29 cellular contexts compared by ENCODE assay signal in genomic region chr6:141641406-141641805, GRCh38.
DNase-seq lines count a peak whose midpoint lies in the region; ATAC-seq and TF ChIP-seq lines count a peak whose summit lies in the region.
"Had no signal": no experiment of that assay in that cellular context is flagged by ENCODE, and none has a peak within 500 bp of the region (broad histone marks: within the 10 kb centered on the region; RNA-seq: fewer than 3 reads in every experiment).

No MANE protein-coding gene starts in this region.

- H3K9ac ChIP-seq in SK-N-SH = no peak overlapping the region
- H3K9ac ChIP-seq in PC-3 (ENCODE audit: low read length) = no peak overlapping the region
- H3K9ac ChIP-seq: parathyroid adenoma had no signal

- H3K4me2 ChIP-seq in SK-N-SH = no peak overlapping the region
- H3K4me2 ChIP-seq in PC-3 (ENCODE audit: low read length) = no peak overlapping the region

- TF ChIP-seq CTCF in SK-N-SH (IDR thresholded peaks at IDR 0.05) = peak; percentile 51
- TF ChIP-seq CTCF in PC-3 (conservative IDR thresholded peaks at IDR 0.05; ENCODE audit: low read depth, low read length) = peak; percentile 39; the same call in 1 of the 2 replicates
- TF ChIP-seq CTCF in fibroblast of the aortic adventitia (IDR thresholded peaks at IDR 0.05; ENCODE audit: insufficient read depth, low read length) = peak; percentile 12
- TF ChIP-seq CTCF in foreskin fibroblast (IDR thresholded peaks at IDR 0.05; ENCODE audit: low read depth, low read length) = no peak
- TF ChIP-seq CTCF in sigmoid colon (IDR thresholded peaks at IDR 0.05) = no peak

- H3K79me2 ChIP-seq in SK-N-SH (ENCODE audit: insufficient read depth) = no peaks in the 10 kb centered on the region
- no peaks in the 10 kb centered on the region for H3K79me2 ChIP-seq in PC-3 (ENCODE audit: low read length)
- H3K79me2 ChIP-seq: parathyroid adenoma had no signal

- H3K27ac ChIP-seq in SK-N-SH (ENCODE audit: low read depth in 2 of 2, low read length in 1 of 2) (no peak overlapping the region), PC-3 (ENCODE audit: low read length) (no peak overlapping the region), sigmoid colon (no peak overlapping the region)
- H3K27ac ChIP-seq: gastroesophageal sphincter, left ventricle myocardium inferior, parathyroid adenoma, right atrium auricular region, thoracic aorta had no signal

- CTCF ChIA-PET in SK-N-SH (lab: Yijun Ruan, JAX) = no interaction called here
- CTCF ChIA-PET in PC-3 (lab: Charles Lee) = no interaction called here

- H3K9me3 ChIP-seq in SK-N-SH (no peaks in the 10 kb centered on the region), PC-3 (ENCODE audit: low read length) (no peaks in the 10 kb centered on the region), sigmoid colon (no peaks in the 10 kb centered on the region)
- H3K9me3 ChIP-seq: BE2C, gastroesophageal sphincter, left ventricle myocardium inferior, right atrium auricular region, thoracic aorta had no signal

- DNase-seq in SK-N-SH = no peak
- peak; percentile 5 for DNase-seq in PC-3
- DNase-seq in fibroblast of the aortic adventitia (ENCODE audit: low read depth) = peak; percentile 12
- DNase-seq in medulla oblongata (ENCODE audit: extremely low spot score) = no peak
- DNase-seq in foreskin fibroblast = no peak
- DNase-seq in sigmoid colon = no peak
- DNase-seq in COR-L47 (lab: John Stamatoyannopoulos, UW) = no peak
- DNase-seq: activated CD4-positive, alpha-beta memory T cell treated with anti-CD3 and anti-CD28 coated beads for 36 hours; activated CD8-positive, alpha-beta memory T cell treated with anti-CD3 and anti-CD28 coated beads, Interleukin-2, amount 50 U/mL, for 48 hours; BE2C; effector memory CD8-positive, alpha-beta T cell; H7; left ventricle myocardium inferior; midbrain; natural killer cell; NCI-H187 treated with DMSO at 0.1 percent for 48 hours; NCI-H226; NCI-H774; Right ventricle myocardium superior; stimulated activated naive CD8-positive, alpha-beta T cell treated with anti-CD3 and anti-CD28 coated beads, Interleukin-15, Interleukin-2, amounts not matched to agents 100 U/mL and 50 U/mL, for 24 hours; SW 1271; T1000 had no signal

- H3K27me3 ChIP-seq in SK-N-SH (ENCODE audit: insufficient read depth) = no peaks in the 10 kb centered on the region
- no peaks in the 10 kb centered on the region for H3K27me3 ChIP-seq in PC-3 (ENCODE audit: low read length)
- H3K27me3 ChIP-seq in sigmoid colon = no peaks in the 10 kb centered on the region
- H3K27me3 ChIP-seq: BE2C, gastroesophageal sphincter, right atrium auricular region had no signal

- H3F3A ChIP-seq in SK-N-SH (replicated peaks; ENCODE audit: insufficient read depth) (no peaks in the 10 kb centered on the region), PC-3 (ENCODE audit: low read length, unreplicated experiment) (no peaks in the 10 kb centered on the region)

- H3K36me3 ChIP-seq in SK-N-SH (replicated peaks in 1 of 2; ENCODE audit: control insufficient read depth in 1 of 2, insufficient read depth in 2 of 2, low read length in 1 of 2) (no peaks in the 10 kb centered on the region), PC-3 (ENCODE audit: low read depth, low read length) (no peaks in the 10 kb centered on the region), sigmoid colon (no peaks in the 10 kb centered on the region)
- H3K36me3 ChIP-seq: BE2C, gastroesophageal sphincter, left ventricle myocardium inferior, right atrium auricular region, thoracic aorta had no signal

- H3K4me1 ChIP-seq in SK-N-SH (ENCODE audit: control insufficient read depth in 1 of 2, insufficient read depth in 2 of 2, low read depth in 1 of 2, low read length in 1 of 2) (peaks cover 0 to 11% of the 10 kb centered on the region in 2 experiments; a peak in 1 of 4 replicates), PC-3 (ENCODE audit: insufficient read depth, low read length) (no peaks in the 10 kb centered on the region), sigmoid colon (no peaks in the 10 kb centered on the region)
- H3K4me1 ChIP-seq: BE2C, gastroesophageal sphincter, left ventricle myocardium inferior, parathyroid adenoma, right atrium auricular region had no signal

- ATAC-seq in SK-N-SH treated with all-trans-retinoic acid at 6 μM for 48 hours = no peak
- no peak for ATAC-seq in PC-3
- ATAC-seq: activated CD4-positive, CD25-positive, alpha-beta regulatory T cell treated with anti-CD3 and anti-CD28 coated beads, Interleukin-2, amount 50 U/mL, for 24 hours; effector memory CD8-positive, alpha-beta T cell; esophagus mucosa; gastroesophageal sphincter; natural killer cell; stimulated activated naive CD8-positive, alpha-beta T cell treated with anti-CD3 and anti-CD28 coated beads, Interleukin-15, Interleukin-2, amounts not matched to agents 100 U/mL and 50 U/mL, for 24 hours had no signal

- no peak for TF ChIP-seq POLR2A in sigmoid colon (IDR thresholded peaks at IDR 0.05)

- TF ChIP-seq EP300 in SK-N-SH (IDR thresholded peaks at IDR 0.05; ENCODE audit: borderline replicate concordance in 1 of 2, low read depth in 1 of 2, low read length in 1 of 2) (no peak), sigmoid colon (IDR thresholded peaks at IDR 0.05) (no peak)

- WGBS in SK-N-SH (ENCODE audit: low lambda C conversion rate) = 8% methylated on average over 1 of the region's 1 CpG
- 39 to 57% methylated on average over 1 of the region's 1 CpG for WGBS in sigmoid colon, 2 donors

- no peaks in the 10 kb centered on the region for H4K20me1 ChIP-seq in SK-N-SH (ENCODE audit: insufficient read depth)
- no peaks in the 10 kb centered on the region for H4K20me1 ChIP-seq in PC-3 (ENCODE audit: low read length)

- H3K9me2 ChIP-seq in SK-N-SH = no peaks in the 10 kb centered on the region; the same call in 1 of the 2 replicates
- no peaks in the 10 kb centered on the region for H3K9me2 ChIP-seq in PC-3 (replicated peaks; ENCODE audit: low read length)

- POLR2A ChIA-PET in SK-N-SH (lab: Yijun Ruan, JAX) (no interaction called here), PC-3 (lab: Charles Lee; ENCODE audit: unreplicated experiment) (no interaction called here)

- no peak overlapping the region for H2AFZ ChIP-seq in SK-N-SH (ENCODE audit: low read depth)
- H2AFZ ChIP-seq in PC-3 (ENCODE audit: low read length) = no peak overlapping the region
- H2AFZ ChIP-seq: parathyroid adenoma had no signal

- H3K4me3 ChIP-seq in SK-N-SH (ENCODE audit: low read depth in 2 of 2, low read length in 1 of 2) (no peak overlapping the region), PC-3 (ENCODE audit: low read length) (no peak overlapping the region), fibroblast of the aortic adventitia (ENCODE audit: low read depth, low read length) (no peak overlapping the region), foreskin fibroblast (ENCODE audit: low read depth in 1 of 2, low read length in 2 of 2) (no peak overlapping the region), sigmoid colon (no peak overlapping the region)
- H3K4me3 ChIP-seq: gastroesophageal sphincter, left ventricle myocardium inferior, right atrium auricular region, thoracic aorta had no signal

- TF ChIP-seq RAD21 in SK-N-SH (IDR thresholded peaks at IDR 0.05; ENCODE audit: low read length) = no peak

- intact Hi-C loops in PC-3 (cut with micrococcal nuclease) = loop anchor here (1.0 kb wide), 1 partner anchor 35 kb away; no protein-coding TSS in a partner anchor
- intact Hi-C loops in sigmoid colon (cut with DNase I) = no loop called here

- no TSS peak for BruUV-seq in PC-3 (replicated peaks; lab: Mats Ljungman, UMichigan)

TF ChIP-seq in SK-N-SH, 30 proteins besides CTCF, POLR2A, EP300 and RAD21 (continues in another document):
- no peak for TF ChIP-seq TEAD4 (IDR thresholded peaks at IDR 0.05; ENCODE audit: borderline replicate concordance, insufficient read depth)
- no peak for TF ChIP-seq MAX (IDR thresholded peaks at IDR 0.05; ENCODE audit: low read depth)
- TF ChIP-seq TAF1 (IDR thresholded peaks at IDR 0.05; ENCODE audit: borderline replicate concordance, low read depth, low read length) = no peak
- TF ChIP-seq TCF12 (IDR thresholded peaks at IDR 0.05) = no peak
- TF ChIP-seq RCOR1 (IDR thresholded peaks at IDR 0.05; ENCODE audit: low read length) = no peak
- TF ChIP-seq NRF1 (IDR thresholded peaks at IDR 0.05; ENCODE audit: low read depth, low read length) = no peak
- no peak for TF ChIP-seq GATA2 (CRISPR knock-in tag; IDR thresholded peaks at IDR 0.05)
- no peak for TF ChIP-seq YY1 (IDR thresholded peaks at IDR 0.05; ENCODE audit: low read depth)

TF ChIP-seq in SK-N-SH treated with all-trans-retinoic acid at 6 μM for 48 hours, 23 proteins besides CTCF, POLR2A, EP300 and RAD21 (continues in another document):
- TF ChIP-seq ZC3H10 (CRISPR knock-in tag; IDR thresholded peaks at IDR 0.05) (no peak), PPARA (CRISPR knock-in tag; IDR thresholded peaks at IDR 0.05; ENCODE audit: borderline replicate concordance) (no peak), ZNF565 (CRISPR knock-in tag; conservative IDR thresholded peaks at IDR 0.05; ENCODE audit: low read depth) (no peak), GLIS3 (CRISPR knock-in tag; IDR thresholded peaks at IDR 0.05) (no peak), ZNF70 (CRISPR knock-in tag; IDR thresholded peaks at IDR 0.05) (no peak), OSR1 (CRISPR knock-in tag; IDR thresholded peaks at IDR 0.05) (no peak), ISL1 (CRISPR knock-in tag; IDR thresholded peaks at IDR 0.05) (no peak), TSHZ2 (CRISPR knock-in tag; IDR thresholded peaks at IDR 0.05) (no peak)

Comparison
In these comparisons a context has a peak if more than half of its experiments do, and no peak if none do; other contexts are left out.
1. DNase-seq: peak in PC-3 (single experiment) and fibroblast of the aortic adventitia (single experiment); none in SK-N-SH (single experiment), medulla oblongata (single experiment), foreskin fibroblast (0 of 2), sigmoid colon (single experiment) and COR-L47 (single experiment).
2. CTCF ChIP-seq: peak in SK-N-SH (single experiment), PC-3 (single experiment) and fibroblast of the aortic adventitia (single experiment); none in foreskin fibroblast (single experiment) and sigmoid colon (0 of 4).